Comparison of ENCODE assay signal across 1 cellular context in genomic region chr5:33829430-33829829, GRCh38.
TF ChIP-seq lines count a peak whose summit lies in the region.

No MANE protein-coding gene starts in this region.

TF ChIP-seq in GM23338, 12 proteins besides CTCF, POLR2A, EP300 and RAD21 (continued from another document):
- TF ChIP-seq ZNF462 (CRISPR knock-in tag; IDR thresholded peaks at IDR 0.05) (no peak), EZH2phosphoT487 (IDR thresholded peaks at IDR 0.05; ENCODE audit: unreplicated experiment) (no peak), STAT1 (IDR thresholded peaks at IDR 0.05; ENCODE audit: unreplicated experiment) (no peak), CREB1 (CRISPR knock-in tag; IDR thresholded peaks at IDR 0.05; ENCODE audit: low read depth) (no peak), REST (IDR thresholded peaks at IDR 0.05; ENCODE audit: unreplicated experiment) (no peak)
